ENCODE assay signal across 13 cellular contexts in the genomic region with DNA sequence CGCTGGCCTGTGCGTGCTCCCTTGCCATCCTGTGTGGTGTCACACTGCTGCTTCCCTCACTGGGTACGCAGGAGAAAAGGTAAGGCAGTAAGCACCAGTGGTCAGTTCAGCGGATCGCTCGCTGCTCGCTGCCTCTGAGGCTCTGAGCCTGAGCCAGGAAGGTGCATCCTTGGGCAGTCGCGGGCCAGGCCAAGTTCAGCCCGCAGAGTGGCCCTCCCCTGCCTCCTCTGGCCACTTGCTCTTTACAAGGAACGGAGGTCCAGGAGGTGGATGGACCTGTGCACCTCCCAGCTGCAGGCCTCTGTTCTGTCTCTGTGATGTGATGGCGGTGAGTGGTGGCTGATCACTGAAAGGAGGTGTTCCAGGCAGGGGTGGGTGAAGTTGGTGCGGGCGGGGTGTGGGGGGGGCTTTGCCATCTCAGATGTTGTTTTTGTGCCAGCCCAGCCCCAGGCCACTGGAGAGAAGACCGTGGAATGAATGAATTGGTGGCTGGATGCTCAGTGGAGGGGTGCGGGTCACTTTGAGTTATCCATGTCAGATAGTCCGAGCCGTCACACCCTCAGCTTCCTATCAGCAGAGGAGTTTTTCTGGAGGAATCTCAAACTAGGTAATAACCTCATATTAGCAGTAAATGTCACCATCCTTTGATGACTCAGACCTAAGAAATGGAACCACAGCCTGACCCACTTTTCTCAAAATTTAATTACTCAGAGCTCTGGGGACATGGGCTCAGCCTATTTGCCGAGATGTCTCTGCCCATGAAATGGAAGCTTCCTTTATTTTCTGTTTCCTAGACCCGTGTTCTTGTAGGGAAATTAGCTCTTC. TPM values are rescaled to one million over a fixed set of nuclear protein-coding genes. Genes with fewer than 3 reads are reported as not detected.
A peak's percentile ranks its signal among the peaks of the same experiment; 100 is the strongest.
DNase-seq lines count a peak whose midpoint lies in the region; ATAC-seq, FAIRE-seq and TF ChIP-seq lines count a peak whose summit lies in the region.
"Had no signal": no experiment of that assay in that cellular context is flagged by ENCODE, and none has a peak within 500 bp of the region (broad histone marks: within the 10 kb centered on the region; RNA-seq: fewer than 3 reads in every experiment).

No MANE protein-coding gene starts in this region.

- no peaks in the 10 kb centered on the region for H3K9me3 ChIP-seq in mucosa of descending colon
- H3K9me3 ChIP-seq: breast epithelium, Caco-2 had no signal

- no peaks in the 10 kb centered on the region for H3K27me3 ChIP-seq in H7 (ENCODE audit: control insufficient read depth, insufficient read depth, low read length)
- H3K27me3 ChIP-seq: breast epithelium had no signal

- H3K4me1 ChIP-seq in mucosa of descending colon (ENCODE audit: low read depth): no peaks in the 10 kb centered on the region
- H3K4me1 ChIP-seq: Caco-2 had no signal

- no peak for FAIRE-seq in D721Med (lab: Jason Lieb, UNC)

- no peak for ATAC-seq in mucosa of descending colon

- peak; percentile 97 for DNase-seq in A172 (ENCODE audit: low spot score)
- peak; percentile 72 for DNase-seq in GM03348 (ENCODE audit: low spot score)
- peak; percentile 80 for DNase-seq in amniotic epithelial cell (ENCODE audit: low read depth)
- DNase-seq in mucosa of descending colon: peak in 2 of 3 donors; percentile 16 to 31
- no peak for DNase-seq in D721Med (ENCODE audit: insufficient read length, low spot score)
- DNase-seq in NCI-H2029 (lab: John Stamatoyannopoulos, UW): no peak
- no peak for DNase-seq in H7
- DNase-seq in HEK293T (ENCODE audit: extremely low spot score): no peak
- DNase-seq: Caco-2, midbrain, NCI-H748 treated with DMSO at 0.1 percent for 48 hours had no signal

- CTCF ChIA-PET in HEK293T (lab: Yijun Ruan, JAX): no interaction called here

- intact Hi-C loops in mucosa of descending colon (cut with DNase I, micrococcal nuclease): no loop called here

- POLR2A ChIA-PET in HEK293T (lab: Yijun Ruan, JAX): no interaction called here

- TF ChIP-seq CTCF in mucosa of descending colon (IDR thresholded peaks at IDR 0.05): no peak
- TF ChIP-seq CTCF in D721Med (IDR thresholded peaks at IDR 0.05; ENCODE audit: insufficient read depth, missing control alignments): no peak

- no peaks in the 10 kb centered on the region for H3K36me3 ChIP-seq in mucosa of descending colon (ENCODE audit: low read depth)
- H3K36me3 ChIP-seq in H7 (replicated peaks; ENCODE audit: control insufficient read depth, insufficient read depth, low read length): no peaks in the 10 kb centered on the region
- H3K36me3 ChIP-seq: breast epithelium had no signal

- no peak overlapping the region for H3K4me3 ChIP-seq in mucosa of descending colon
- no peak overlapping the region for H3K4me3 ChIP-seq in H7 (ENCODE audit: insufficient read depth, low read depth, low read length)
- H3K4me3 ChIP-seq: breast epithelium, skin epidermis had no signal

TF ChIP-seq in HEK293T, 16 proteins besides CTCF, POLR2A, EP300 and RAD21:
- TF ChIP-seq FOXA1 (IDR thresholded peaks at IDR 0.05): no peak
- no peak for TF ChIP-seq FOXK2 (IDR thresholded peaks at IDR 0.05)
- TF ChIP-seq HDGF (IDR thresholded peaks at IDR 0.05; ENCODE audit: borderline replicate concordance): no peak
- no peak for TF ChIP-seq SUZ12 (IDR thresholded peaks at IDR 0.05)
- TF ChIP-seq BHLHE40 (IDR thresholded peaks at IDR 0.05; ENCODE audit: borderline replicate concordance): no peak

RNA-seq across cellular contexts. Expression of a gene that starts 7.3 kb away (rescaled TPM):
- 185 and 205 TPM in 2 replicates for total RNA-seq in A172 (2014; rRNA removed; shearing (Covaris generic))
- 10 to 100 TPM in 2 of 3 donors, 1 to 10 TPM in 1; 8.6 to 62.3 (median 22.2) TPM for total RNA-seq in mucosa of descending colon
- total RNA-seq in H7 (2014; rRNA removed; shearing (Covaris generic)): 10.1 and 11.3 TPM in 2 replicates

Comparison
In these comparisons a context has a peak if more than half of its experiments do, and no peak if none do; other contexts are left out.
1. DNase-seq: peak in A172 (single experiment), GM03348 (single experiment), amniotic epithelial cell (single experiment) and mucosa of descending colon (2 of 3); none in D721Med (single experiment), NCI-H2029 (single experiment), H7 (single experiment) and HEK293T (single experiment).